Comparison of ENCODE assay signal across 16 cellular contexts in genomic region chr10:121195524-121195910, GRCh38.
DNase-seq lines count a peak whose midpoint lies in the region; ATAC-seq and TF ChIP-seq lines count a peak whose summit lies in the region.
"Had no signal": no experiment of that assay in that cellular context is flagged by ENCODE, and none has a peak within 500 bp of the region (broad histone marks: within the 10 kb centered on the region; RNA-seq: fewer than 3 reads in every experiment).

No MANE protein-coding gene starts in this region.

- intact Hi-C loops in body of pancreas (cut with DNase I): no loop called here

- peak overlapping the region; percentile 18; the same call in 1 of the 2 replicates for H2AFZ ChIP-seq in GM23338

- H4K20me1 ChIP-seq in GM23338 (replicated peaks; ENCODE audit: insufficient read depth): no peaks in the 10 kb centered on the region

- no peaks in the 10 kb centered on the region for H3K9me3 Mint-ChIP-seq in GM23338
- peaks cover 3 to 5% of the 10 kb centered on the region in 2 donors for H3K9me3 Mint-ChIP-seq in stimulated activated naive CD8-positive, alpha-beta T cell treated with anti-CD3 and anti-CD28 coated beads, Interleukin-15, amount 100 ng/mL, for 72 hours

- no peak overlapping the region for H3K4me2 ChIP-seq in GM23338

- no peaks in the 10 kb centered on the region for H3K79me2 ChIP-seq in GM23338 (replicated peaks; ENCODE audit: insufficient read depth)

- H3K4me1 ChIP-seq in GM23338 (ENCODE audit: insufficient read depth) (no peaks in the 10 kb centered on the region), body of pancreas (peaks cover 13% of the 10 kb centered on the region)
- H3K4me1 ChIP-seq: HAP-1 had no signal

- H3K27me3 ChIP-seq in GM23338 (ENCODE audit: insufficient read depth): no peaks in the 10 kb centered on the region
- H3K27me3 ChIP-seq in body of pancreas: no peaks in the 10 kb centered on the region

- no peak overlapping the region for H3K4me3 Mint-ChIP-seq in GM23338
- H3K4me3 Mint-ChIP-seq in stimulated activated naive CD8-positive, alpha-beta T cell treated with anti-CD3 and anti-CD28 coated beads, Interleukin-15, amount 100 ng/mL, for 72 hours: no peak overlapping the region
- H3K4me3 Mint-ChIP-seq: CD4-positive, alpha-beta memory T cell; HFFc6 had no signal

- H3K4me3 ChIP-seq in GM23338 (no peak overlapping the region), body of pancreas (no peak overlapping the region)
- H3K4me3 ChIP-seq: HAP-1 had no signal

- no peak for TF ChIP-seq CTCF in GM23338 (conservative IDR thresholded peaks at IDR 0.05; ENCODE audit: low read depth in 2 of 2)
- no peak for TF ChIP-seq CTCF in body of pancreas (IDR thresholded peaks at IDR 0.05)

- no peak overlapping the region for H3K27ac ChIP-seq in GM23338 (ENCODE audit: low read depth)
- peak overlapping the region in 2 of 4 donors; percentile 2 to 30 for H3K27ac ChIP-seq in body of pancreas

- H3K36me3 ChIP-seq in GM23338 (ENCODE audit: insufficient read depth): no peaks in the 10 kb centered on the region
- no peaks in the 10 kb centered on the region for H3K36me3 ChIP-seq in body of pancreas (replicated peaks in 1 of 2; ENCODE audit: insufficient read depth in 1 of 2, low read depth in 2 of 2)
- H3K36me3 ChIP-seq: HAP-1 had no signal

- DNase-seq in GM23338 (ENCODE audit: low spot score): no peak
- peak in 1 of 4 donors; percentile 4 for DNase-seq in body of pancreas
- DNase-seq in mucosa of gallbladder (ENCODE audit: low spot score): peak; percentile 33
- DNase-seq in NCI-H1105 treated with DMSO at 0.1 percent for 48 hours (lab: John Stamatoyannopoulos, UW): no peak
- no peak for DNase-seq in activated CD8-positive, alpha-beta memory T cell treated with anti-CD3 and anti-CD28 coated beads, Interleukin-2, amount 50 U/mL, for 48 hours
- no peak for DNase-seq in stimulated activated naive CD8-positive, alpha-beta T cell treated with anti-CD3 and anti-CD28 coated beads, Interleukin-15, amount 100 ng/mL, for 72 hours
- DNase-seq: C1 segment of cervical spinal cord; Calu3; CD4-positive, alpha-beta memory T cell; COR-L47; DMS53; DMS79 treated with DMSO at 0.1 percent for 48 hours; GF-D8; GOT3; HFFc6 had no signal

- TF ChIP-seq POLR2A in body of pancreas (IDR thresholded peaks at IDR 0.05): no peak

- 25 to 27% methylated on average over 8 of the region's 8 CpGs for WGBS in body of pancreas, 2 donors

- H3K9me3 ChIP-seq in body of pancreas: no peaks in the 10 kb centered on the region
- H3K9me3 ChIP-seq: HAP-1 had no signal

- H3F3A ChIP-seq in GM23338 (replicated peaks; ENCODE audit: low read depth): no peaks in the 10 kb centered on the region

- 0 out of 2 replicates have a peak, but pooled peaks cover 6% of the 10 kb centered on the region for H3K9me2 ChIP-seq in GM23338 (ENCODE audit: insufficient read depth)

- no peaks in the 10 kb centered on the region for H3K4me1 Mint-ChIP-seq in GM23338
- no peaks in the 10 kb centered on the region for H3K4me1 Mint-ChIP-seq in stimulated activated naive CD8-positive, alpha-beta T cell treated with anti-CD3 and anti-CD28 coated beads, Interleukin-15, amount 100 ng/mL, for 72 hours
- H3K4me1 Mint-ChIP-seq: CD4-positive, alpha-beta memory T cell had no signal

- H3K36me3 Mint-ChIP-seq in GM23338 (ENCODE audit: low read depth): no peaks in the 10 kb centered on the region
- H3K36me3 Mint-ChIP-seq: CD4-positive, alpha-beta memory T cell had no signal

- ATAC-seq in GM23338 (no peak), body of pancreas (peak; percentile 55)
- no peak for ATAC-seq in stimulated activated naive CD8-positive, alpha-beta T cell treated with anti-CD3 and anti-CD28 coated beads, Interleukin-15, amount 100 ng/mL, for 72 hours

- peaks cover 4% of the 10 kb centered on the region for H3K27me3 Mint-ChIP-seq in GM23338 (ENCODE audit: insufficient read depth, low read depth, poor library complexity)
- no peaks in the 10 kb centered on the region for H3K27me3 Mint-ChIP-seq in stimulated activated naive CD8-positive, alpha-beta T cell treated with anti-CD3 and anti-CD28 coated beads, Interleukin-15, amount 100 ng/mL, for 72 hours
- H3K27me3 Mint-ChIP-seq: CD4-positive, alpha-beta memory T cell had no signal

- no peak overlapping the region for H3K27ac Mint-ChIP-seq in GM23338
- no peak overlapping the region for H3K27ac Mint-ChIP-seq in stimulated activated naive CD8-positive, alpha-beta T cell treated with anti-CD3 and anti-CD28 coated beads, Interleukin-15, amount 100 ng/mL, for 72 hours
- H3K27ac Mint-ChIP-seq: CD4-positive, alpha-beta memory T cell; HFFc6 had no signal

TF ChIP-seq in GM23338, 12 proteins besides CTCF, POLR2A, EP300 and RAD21 (continues in another document):
- TF ChIP-seq ZNF331 (CRISPR knock-in tag; IDR thresholded peaks at IDR 0.05; ENCODE audit: low read depth) (no peak), EZH2phosphoT487 (IDR thresholded peaks at IDR 0.05; ENCODE audit: unreplicated experiment) (no peak), ETS1 (IDR thresholded peaks at IDR 0.05) (no peak), JUNB (IDR thresholded peaks at IDR 0.05; ENCODE audit: unreplicated experiment) (no peak), EZH2 (IDR thresholded peaks at IDR 0.05; ENCODE audit: low read depth, unreplicated experiment) (no peak), ZNF462 (CRISPR knock-in tag; IDR thresholded peaks at IDR 0.05) (no peak), POLR2AphosphoS5 (IDR thresholded peaks at IDR 0.05; ENCODE audit: low read depth) (no peak), NANOG (IDR thresholded peaks at IDR 0.05; ENCODE audit: borderline replicate concordance) (no peak), STAT1 (IDR thresholded peaks at IDR 0.05; ENCODE audit: unreplicated experiment) (no peak), ZNF114 (CRISPR knock-in tag; IDR thresholded peaks at IDR 0.05) (no peak), CREB1 (CRISPR knock-in tag; IDR thresholded peaks at IDR 0.05; ENCODE audit: low read depth) (no peak)
